Comparison of ENCODE assay signal across 19 cellular contexts in genomic region chr19:29547981-29548380, GRCh38. TPM values are rescaled to one million over a fixed set of nuclear protein-coding genes. Genes with fewer than 3 reads are reported as not detected.
"Had no signal": no experiment of that assay in that cellular context is flagged by ENCODE, and none has a peak within 500 bp of the region (broad histone marks: within the 10 kb centered on the region; RNA-seq: fewer than 3 reads in every experiment).

No MANE protein-coding gene starts in this region.

- H3K4me1 Mint-ChIP-seq: activated CD4-positive, alpha-beta T cell treated with anti-CD3 and anti-CD28 coated beads, Interleukin-2, amount 10 ng/mL, durations not matched to agents 24 days and 14 days; natural killer cell; WTC11 had no signal

- H3K4me3 Mint-ChIP-seq: activated CD4-positive, alpha-beta T cell treated with anti-CD3 and anti-CD28 coated beads, Interleukin-2, amount 10 ng/mL, durations not matched to agents 24 days and 14 days; natural killer cell; T-helper 17 cell; WTC11 had no signal

- DNase-seq: activated CD4-positive, alpha-beta T cell treated with anti-CD3 and anti-CD28 coated beads, Interleukin-2, amount 10 ng/mL, durations not matched to agents 24 days and 14 days; activated T-cell treated with anti-CD3 and anti-CD28 coated beads for 4 hours; amygdala; brain microvascular endothelial cell; esophagus squamous epithelium; foreskin keratinocyte; natural killer cell; occipital lobe; psoas muscle; stimulated activated CD4-positive, alpha-beta T cell treated with anti-CD3 and anti-CD28 coated beads, Interleukin-2, amount 100 ng/mL, for 48 hours; stimulated activated naive CD8-positive, alpha-beta T cell treated with anti-CD3 and anti-CD28 coated beads, Interleukin-15, Interleukin-2, amounts not matched to agents 100 U/mL and 50 U/mL, for 24 hours; T-helper 17 cell had no signal

- H3K9me3 Mint-ChIP-seq: activated CD4-positive, alpha-beta T cell treated with anti-CD3 and anti-CD28 coated beads, Interleukin-2, amount 10 ng/mL, durations not matched to agents 24 days and 14 days; natural killer cell had no signal

- H3K9me3 ChIP-seq: esophagus squamous epithelium, psoas muscle, right lobe of liver had no signal

- H3K27ac ChIP-seq: brain microvascular endothelial cell, esophagus squamous epithelium, foreskin keratinocyte, psoas muscle, right lobe of liver had no signal

- H3K27ac Mint-ChIP-seq: activated CD4-positive, alpha-beta T cell treated with anti-CD3 and anti-CD28 coated beads, Interleukin-2, amount 10 ng/mL, durations not matched to agents 24 days and 14 days; activated naive CD4-positive, alpha-beta T cell treated with anti-CD3 and anti-CD28 coated beads, Interleukin-2, amount 50 U/mL, for 72 hours; natural killer cell; T-helper 17 cell; WTC11 had no signal

- ATAC-seq: activated naive CD4-positive, alpha-beta T cell treated with anti-CD3 and anti-CD28 coated beads, Interleukin-2, amount 50 U/mL, for 72 hours; foreskin keratinocyte; left lobe of liver; natural killer cell; psoas muscle; right lobe of liver; stimulated activated naive CD8-positive, alpha-beta T cell treated with anti-CD3 and anti-CD28 coated beads, Interleukin-15, Interleukin-2, amounts not matched to agents 100 U/mL and 50 U/mL, for 24 hours; T-helper 17 cell; WTC11 had no signal

- H3K4me1 ChIP-seq: esophagus squamous epithelium, foreskin keratinocyte, psoas muscle, right lobe of liver had no signal

- H3K4me3 ChIP-seq: dorsolateral prefrontal cortex, esophagus squamous epithelium, psoas muscle, right lobe of liver had no signal

- H3K27me3 ChIP-seq: brain microvascular endothelial cell, dorsolateral prefrontal cortex, foreskin keratinocyte, right lobe of liver had no signal

- H3K36me3 ChIP-seq: brain microvascular endothelial cell, esophagus squamous epithelium, right lobe of liver had no signal

- H3K36me3 Mint-ChIP-seq: natural killer cell had no signal

RNA-seq across cellular contexts. Expression of gene VSTM2B, which starts 22.2 kb away (rescaled TPM):
- total RNA-seq: activated CD4-positive, alpha-beta T cell treated with anti-CD3 and anti-CD28 coated beads, Interleukin-2, amount 10 ng/mL, durations not matched to agents 24 days and 14 days; chondrocyte; esophagus squamous epithelium; foreskin keratinocyte; left lobe of liver; natural killer cell; psoas muscle; right lobe of liver; T-helper 17 cell; ureter had no signal
- polyA plus RNA-seq: foreskin keratinocyte, psoas muscle had no signal
